In the genomic region with DNA sequence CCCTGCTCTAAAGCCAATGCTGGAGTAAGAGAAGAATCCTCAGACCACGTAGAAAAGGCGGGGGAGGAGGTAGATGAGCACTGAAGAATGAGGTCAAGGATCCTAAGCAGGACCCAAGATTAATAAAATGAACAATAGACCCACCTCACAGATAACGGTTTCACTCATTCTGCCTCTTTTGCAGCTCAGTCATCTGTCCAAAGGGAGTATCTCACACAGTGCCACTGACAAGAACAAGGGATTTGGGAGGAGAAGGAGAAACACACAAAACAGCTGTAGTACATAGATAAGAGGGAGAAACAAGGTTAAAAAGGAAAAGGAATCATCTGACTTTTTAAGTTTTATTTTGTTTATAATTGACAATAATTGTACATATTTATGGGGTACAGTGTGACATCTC, we compare ENCODE assay signal across 1 cellular context.
TF ChIP-seq lines count a peak whose summit lies in the region.

No MANE protein-coding gene starts in this region.

TF ChIP-seq in K562, 482 proteins besides CTCF, POLR2A, EP300 and RAD21 (continued from another document and continues in another):
- TF ChIP-seq, protein P1, sequence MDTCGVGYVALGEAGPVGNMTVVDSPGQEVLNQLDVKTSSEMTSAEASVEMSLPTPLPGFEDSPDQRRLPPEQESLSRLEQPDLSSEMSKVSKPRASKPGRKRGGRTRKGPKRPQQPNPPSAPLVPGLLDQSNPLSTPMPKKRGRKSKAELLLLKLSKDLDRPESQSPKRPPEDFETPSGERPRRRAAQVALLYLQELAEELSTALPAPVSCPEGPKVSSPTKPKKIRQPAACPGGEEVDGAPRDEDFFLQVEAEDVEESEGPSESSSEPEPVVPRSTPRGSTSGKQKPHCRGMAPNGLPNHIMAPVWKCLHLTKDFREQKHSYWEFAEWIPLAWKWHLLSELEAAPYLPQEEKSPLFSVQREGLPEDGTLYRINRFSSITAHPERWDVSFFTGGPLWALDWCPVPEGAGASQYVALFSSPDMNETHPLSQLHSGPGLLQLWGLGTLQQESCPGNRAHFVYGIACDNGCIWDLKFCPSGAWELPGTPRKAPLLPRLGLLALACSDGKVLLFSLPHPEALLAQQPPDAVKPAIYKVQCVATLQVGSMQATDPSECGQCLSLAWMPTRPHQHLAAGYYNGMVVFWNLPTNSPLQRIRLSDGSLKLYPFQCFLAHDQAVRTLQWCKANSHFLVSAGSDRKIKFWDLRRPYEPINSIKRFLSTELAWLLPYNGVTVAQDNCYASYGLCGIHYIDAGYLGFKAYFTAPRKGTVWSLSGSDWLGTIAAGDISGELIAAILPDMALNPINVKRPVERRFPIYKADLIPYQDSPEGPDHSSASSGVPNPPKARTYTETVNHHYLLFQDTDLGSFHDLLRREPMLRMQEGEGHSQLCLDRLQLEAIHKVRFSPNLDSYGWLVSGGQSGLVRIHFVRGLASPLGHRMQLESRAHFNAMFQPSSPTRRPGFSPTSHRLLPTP (IDR thresholded peaks at IDR 0.05; ENCODE audit: borderline replicate concordance, extremely low read depth, insufficient read length), result no peak
- TF ChIP-seq, protein P2, sequence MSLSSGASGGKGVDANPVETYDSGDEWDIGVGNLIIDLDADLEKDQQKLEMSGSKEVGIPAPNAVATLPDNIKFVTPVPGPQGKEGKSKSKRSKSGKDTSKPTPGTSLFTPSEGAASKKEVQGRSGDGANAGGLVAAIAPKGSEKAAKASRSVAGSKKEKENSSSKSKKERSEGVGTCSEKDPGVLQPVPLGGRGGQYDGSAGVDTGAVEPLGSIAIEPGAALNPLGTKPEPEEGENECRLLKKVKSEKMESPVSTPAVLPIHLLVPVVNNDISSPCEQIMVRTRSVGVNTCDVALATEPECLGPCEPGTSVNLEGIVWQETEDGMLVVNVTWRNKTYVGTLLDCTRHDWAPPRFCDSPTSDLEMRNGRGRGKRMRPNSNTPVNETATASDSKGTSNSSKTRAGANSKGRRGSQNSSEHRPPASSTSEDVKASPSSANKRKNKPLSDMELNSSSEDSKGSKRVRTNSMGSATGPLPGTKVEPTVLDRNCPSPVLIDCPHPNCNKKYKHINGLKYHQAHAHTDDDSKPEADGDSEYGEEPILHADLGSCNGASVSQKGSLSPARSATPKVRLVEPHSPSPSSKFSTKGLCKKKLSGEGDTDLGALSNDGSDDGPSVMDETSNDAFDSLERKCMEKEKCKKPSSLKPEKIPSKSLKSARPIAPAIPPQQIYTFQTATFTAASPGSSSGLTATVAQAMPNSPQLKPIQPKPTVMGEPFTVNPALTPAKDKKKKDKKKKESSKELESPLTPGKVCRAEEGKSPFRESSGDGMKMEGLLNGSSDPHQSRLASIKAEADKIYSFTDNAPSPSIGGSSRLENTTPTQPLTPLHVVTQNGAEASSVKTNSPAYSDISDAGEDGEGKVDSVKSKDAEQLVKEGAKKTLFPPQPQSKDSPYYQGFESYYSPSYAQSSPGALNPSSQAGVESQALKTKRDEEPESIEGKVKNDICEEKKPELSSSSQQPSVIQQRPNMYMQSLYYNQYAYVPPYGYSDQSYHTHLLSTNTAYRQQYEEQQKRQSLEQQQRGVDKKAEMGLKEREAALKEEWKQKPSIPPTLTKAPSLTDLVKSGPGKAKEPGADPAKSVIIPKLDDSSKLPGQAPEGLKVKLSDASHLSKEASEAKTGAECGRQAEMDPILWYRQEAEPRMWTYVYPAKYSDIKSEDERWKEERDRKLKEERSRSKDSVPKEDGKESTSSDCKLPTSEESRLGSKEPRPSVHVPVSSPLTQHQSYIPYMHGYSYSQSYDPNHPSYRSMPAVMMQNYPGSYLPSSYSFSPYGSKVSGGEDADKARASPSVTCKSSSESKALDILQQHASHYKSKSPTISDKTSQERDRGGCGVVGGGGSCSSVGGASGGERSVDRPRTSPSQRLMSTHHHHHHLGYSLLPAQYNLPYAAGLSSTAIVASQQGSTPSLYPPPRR (CRISPR knock-in tag; IDR thresholded peaks at IDR 0.05; ENCODE audit: borderline replicate concordance), result no peak
- no peak for TF ChIP-seq RNF219 (CRISPR knock-in tag; IDR thresholded peaks at IDR 0.05)
- TF ChIP-seq RFX5 (IDR thresholded peaks at IDR 0.05; ENCODE audit: low read depth, low read length), result no peak
- TF ChIP-seq, protein P3, sequence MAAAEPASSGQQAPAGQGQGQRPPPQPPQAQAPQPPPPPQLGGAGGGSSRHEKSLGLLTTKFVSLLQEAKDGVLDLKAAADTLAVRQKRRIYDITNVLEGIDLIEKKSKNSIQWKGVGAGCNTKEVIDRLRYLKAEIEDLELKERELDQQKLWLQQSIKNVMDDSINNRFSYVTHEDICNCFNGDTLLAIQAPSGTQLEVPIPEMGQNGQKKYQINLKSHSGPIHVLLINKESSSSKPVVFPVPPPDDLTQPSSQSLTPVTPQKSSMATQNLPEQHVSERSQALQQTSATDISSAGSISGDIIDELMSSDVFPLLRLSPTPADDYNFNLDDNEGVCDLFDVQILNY (CRISPR knock-in tag; IDR thresholded peaks at IDR 0.05), result no peak
- TF ChIP-seq ZNF253 (CRISPR knock-in tag; conservative IDR thresholded peaks at IDR 0.05), result no peak
- TF ChIP-seq TRIM24 (IDR thresholded peaks at IDR 0.05), result peak in 1 of 2 experiments; percentile 67; a peak in 2 of 4 replicates
- TF ChIP-seq CCAR2 (IDR thresholded peaks at IDR 0.05; ENCODE audit: low read depth, low read length), result no peak
- no peak for TF ChIP-seq CBX1 (IDR thresholded peaks at IDR 0.05; ENCODE audit: low read depth)
- no peak for TF ChIP-seq TCF7L2 (IDR thresholded peaks at IDR 0.05; ENCODE audit: low read depth, low read length)
- no peak for TF ChIP-seq HDAC6 (IDR thresholded peaks at IDR 0.05; ENCODE audit: low read depth, low read length)
- no peak for TF ChIP-seq SIN3A (IDR thresholded peaks at IDR 0.05; ENCODE audit: borderline replicate concordance in 2 of 2, control insufficient read depth in 1 of 2, low read depth in 2 of 2, low read length in 2 of 2)
- TF ChIP-seq TBL1XR1 (IDR thresholded peaks at IDR 0.05; ENCODE audit: low read length in 2 of 2), result no peak
- TF ChIP-seq, protein P4, sequence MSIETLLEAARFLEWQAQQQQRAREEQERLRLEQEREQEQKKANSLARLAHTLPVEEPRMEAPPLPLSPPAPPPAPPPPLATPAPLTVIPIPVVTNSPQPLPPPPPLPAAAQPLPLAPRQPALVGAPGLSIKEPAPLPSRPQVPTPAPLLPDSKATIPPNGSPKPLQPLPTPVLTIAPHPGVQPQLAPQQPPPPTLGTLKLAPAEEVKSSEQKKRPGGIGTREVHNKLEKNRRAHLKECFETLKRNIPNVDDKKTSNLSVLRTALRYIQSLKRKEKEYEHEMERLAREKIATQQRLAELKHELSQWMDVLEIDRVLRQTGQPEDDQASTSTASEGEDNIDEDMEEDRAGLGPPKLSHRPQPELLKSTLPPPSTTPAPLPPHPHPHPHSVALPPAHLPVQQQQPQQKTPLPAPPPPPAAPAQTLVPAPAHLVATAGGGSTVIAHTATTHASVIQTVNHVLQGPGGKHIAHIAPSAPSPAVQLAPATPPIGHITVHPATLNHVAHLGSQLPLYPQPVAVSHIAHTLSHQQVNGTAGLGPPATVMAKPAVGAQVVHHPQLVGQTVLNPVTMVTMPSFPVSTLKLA (conservative IDR thresholded peaks at IDR 0.05), result no peak
- no peak for TF ChIP-seq MITF (IDR thresholded peaks at IDR 0.05)
- TF ChIP-seq ZNF707 (CRISPR knock-in tag; conservative IDR thresholded peaks at IDR 0.05), result no peak
- TF ChIP-seq MIER1 (IDR thresholded peaks at IDR 0.05; ENCODE audit: low read depth), result no peak
- no peak for TF ChIP-seq ATF7 (IDR thresholded peaks at IDR 0.05)
- TF ChIP-seq TAF15 (IDR thresholded peaks at IDR 0.05; ENCODE audit: low read depth, low read length), result no peak
- no peak for TF ChIP-seq ILK (tag; IDR thresholded peaks at IDR 0.05; ENCODE audit: borderline replicate concordance, low read depth)
- 0 out of 2 replicates have a peak, but pooled peaks have one; percentile 11 for TF ChIP-seq ZNF24 (IDR thresholded peaks at IDR 0.05)
- TF ChIP-seq, protein P5, sequence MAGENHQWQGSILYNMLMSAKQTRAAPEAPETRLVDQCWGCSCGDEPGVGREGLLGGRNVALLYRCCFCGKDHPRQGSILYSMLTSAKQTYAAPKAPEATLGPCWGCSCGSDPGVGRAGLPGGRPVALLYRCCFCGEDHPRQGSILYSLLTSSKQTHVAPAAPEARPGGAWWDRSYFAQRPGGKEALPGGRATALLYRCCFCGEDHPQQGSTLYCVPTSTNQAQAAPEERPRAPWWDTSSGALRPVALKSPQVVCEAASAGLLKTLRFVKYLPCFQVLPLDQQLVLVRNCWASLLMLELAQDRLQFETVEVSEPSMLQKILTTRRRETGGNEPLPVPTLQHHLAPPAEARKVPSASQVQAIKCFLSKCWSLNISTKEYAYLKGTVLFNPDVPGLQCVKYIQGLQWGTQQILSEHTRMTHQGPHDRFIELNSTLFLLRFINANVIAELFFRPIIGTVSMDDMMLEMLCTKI (IDR thresholded peaks at IDR 0.05; ENCODE audit: partially characterized antibody), result no peak
- TF ChIP-seq, protein P6, sequence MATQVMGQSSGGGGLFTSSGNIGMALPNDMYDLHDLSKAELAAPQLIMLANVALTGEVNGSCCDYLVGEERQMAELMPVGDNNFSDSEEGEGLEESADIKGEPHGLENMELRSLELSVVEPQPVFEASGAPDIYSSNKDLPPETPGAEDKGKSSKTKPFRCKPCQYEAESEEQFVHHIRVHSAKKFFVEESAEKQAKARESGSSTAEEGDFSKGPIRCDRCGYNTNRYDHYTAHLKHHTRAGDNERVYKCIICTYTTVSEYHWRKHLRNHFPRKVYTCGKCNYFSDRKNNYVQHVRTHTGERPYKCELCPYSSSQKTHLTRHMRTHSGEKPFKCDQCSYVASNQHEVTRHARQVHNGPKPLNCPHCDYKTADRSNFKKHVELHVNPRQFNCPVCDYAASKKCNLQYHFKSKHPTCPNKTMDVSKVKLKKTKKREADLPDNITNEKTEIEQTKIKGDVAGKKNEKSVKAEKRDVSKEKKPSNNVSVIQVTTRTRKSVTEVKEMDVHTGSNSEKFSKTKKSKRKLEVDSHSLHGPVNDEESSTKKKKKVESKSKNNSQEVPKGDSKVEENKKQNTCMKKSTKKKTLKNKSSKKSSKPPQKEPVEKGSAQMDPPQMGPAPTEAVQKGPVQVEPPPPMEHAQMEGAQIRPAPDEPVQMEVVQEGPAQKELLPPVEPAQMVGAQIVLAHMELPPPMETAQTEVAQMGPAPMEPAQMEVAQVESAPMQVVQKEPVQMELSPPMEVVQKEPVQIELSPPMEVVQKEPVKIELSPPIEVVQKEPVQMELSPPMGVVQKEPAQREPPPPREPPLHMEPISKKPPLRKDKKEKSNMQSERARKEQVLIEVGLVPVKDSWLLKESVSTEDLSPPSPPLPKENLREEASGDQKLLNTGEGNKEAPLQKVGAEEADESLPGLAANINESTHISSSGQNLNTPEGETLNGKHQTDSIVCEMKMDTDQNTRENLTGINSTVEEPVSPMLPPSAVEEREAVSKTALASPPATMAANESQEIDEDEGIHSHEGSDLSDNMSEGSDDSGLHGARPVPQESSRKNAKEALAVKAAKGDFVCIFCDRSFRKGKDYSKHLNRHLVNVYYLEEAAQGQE (CRISPR knock-in tag; IDR thresholded peaks at IDR 0.05; ENCODE audit: low read depth), result no peak
- TF ChIP-seq ZNF23 (CRISPR knock-in tag; IDR thresholded peaks at IDR 0.05), result no peak
- TF ChIP-seq PKNOX1 (IDR thresholded peaks at IDR 0.05), result no peak
- no peak for TF ChIP-seq POLR2AphosphoS5 (IDR thresholded peaks at IDR 0.05; ENCODE audit: control insufficient read depth, insufficient read depth, low read depth, low read length)
- TF ChIP-seq, protein P7, sequence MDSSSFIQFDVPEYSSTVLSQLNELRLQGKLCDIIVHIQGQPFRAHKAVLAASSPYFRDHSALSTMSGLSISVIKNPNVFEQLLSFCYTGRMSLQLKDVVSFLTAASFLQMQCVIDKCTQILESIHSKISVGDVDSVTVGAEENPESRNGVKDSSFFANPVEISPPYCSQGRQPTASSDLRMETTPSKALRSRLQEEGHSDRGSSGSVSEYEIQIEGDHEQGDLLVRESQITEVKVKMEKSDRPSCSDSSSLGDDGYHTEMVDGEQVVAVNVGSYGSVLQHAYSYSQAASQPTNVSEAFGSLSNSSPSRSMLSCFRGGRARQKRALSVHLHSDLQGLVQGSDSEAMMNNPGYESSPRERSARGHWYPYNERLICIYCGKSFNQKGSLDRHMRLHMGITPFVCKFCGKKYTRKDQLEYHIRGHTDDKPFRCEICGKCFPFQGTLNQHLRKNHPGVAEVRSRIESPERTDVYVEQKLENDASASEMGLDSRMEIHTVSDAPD (CRISPR knock-in tag; IDR thresholded peaks at IDR 0.05), result no peak
- TF ChIP-seq RAD51 (IDR thresholded peaks at IDR 0.05; ENCODE audit: borderline replicate concordance, low read depth), result no peak
- TF ChIP-seq ZBTB17 (CRISPR knock-in tag; IDR thresholded peaks at IDR 0.05), result no peak
- TF ChIP-seq BCOR (IDR thresholded peaks at IDR 0.05), result 0 out of 2 replicates have a peak, but pooled peaks have one; percentile 34
